31 cellular contexts compared by ENCODE assay signal in the genomic region with DNA sequence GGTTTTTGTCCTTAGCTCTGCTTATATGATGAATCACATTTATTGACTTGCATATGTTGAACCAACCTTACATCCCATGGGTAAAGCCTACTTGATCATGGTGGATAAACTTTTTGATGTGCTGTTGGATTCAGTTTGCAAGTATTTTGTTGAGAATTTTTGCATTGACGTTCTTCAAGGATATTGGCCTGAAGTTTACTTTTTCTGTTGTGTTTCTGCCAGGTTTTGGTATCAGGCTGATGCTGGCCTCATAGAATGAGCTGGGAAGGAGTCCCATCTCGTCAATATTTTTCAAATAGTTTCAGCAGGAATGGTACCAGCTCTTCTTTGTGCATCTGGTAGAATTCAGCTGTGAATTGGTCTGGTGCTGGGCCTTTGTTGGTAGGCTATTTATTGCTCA. TPM values are rescaled to one million over a fixed set of nuclear protein-coding genes. Genes with fewer than 3 reads are reported as not detected.
"Had no signal": no experiment of that assay in that cellular context is flagged by ENCODE, and none has a peak within 500 bp of the region (broad histone marks: within the 10 kb centered on the region; RNA-seq: fewer than 3 reads in every experiment).

No MANE protein-coding gene starts in this region.

- H3K36me3 ChIP-seq: ascending aorta, cardiac muscle cell had no signal

- FAIRE-seq: bronchial epithelial cell, TTC549 had no signal

- DNase-seq: activated B cell treated with CpG ODN at 0.5 μM for 24 hours; activated CD4-positive, alpha-beta memory T cell treated with anti-CD3 and anti-CD28 coated beads, Interleukin-2, amount 10 ng/mL, durations not matched to agents 7 days and 5 days; activated CD4-positive, alpha-beta T cell treated with anti-CD3 and anti-CD28 coated beads for 48 hours; activated CD4-positive, alpha-beta T cell treated with anti-CD3 and anti-CD28 coated beads, Interleukin-2, amount 10 ng/mL, durations not matched to agents 7 days and 5 days; activated CD4-positive, alpha-beta T cell treated with anti-CD3 and anti-CD28 coated beads, Interleukin-2, amount 50 U/mL, for 48 hours; activated CD4-positive, CD25-positive, alpha-beta regulatory T cell treated with anti-CD3 and anti-CD28 coated beads, Interleukin-2, amount 50 U/mL, for 72 hours; activated CD8-positive, alpha-beta memory T cell treated with anti-CD3 and anti-CD28 coated beads for 24 hours; activated CD8-positive, alpha-beta memory T cell treated with anti-CD3 and anti-CD28 coated beads, Interleukin-2, amount 10 ng/mL, durations not matched to agents 7 days and 5 days; activated CD8-positive, alpha-beta memory T cell treated with anti-CD3 and anti-CD28 coated beads, Interleukin-2, amount 50 U/mL, for 48 hours; activated CD8-positive, alpha-beta T cell treated with anti-CD3 and anti-CD28 coated beads, Interleukin-2, amount 10 ng/mL, durations not matched to agents 7 days and 5 days; activated effector memory CD4-positive, alpha-beta T cell treated with Interleukin-2 at 50 U/mL for 16 hours; activated gamma-delta T cell; activated naive CD4-positive, alpha-beta T cell treated with anti-CD3 and anti-CD28 coated beads, Interleukin-2, amount 10 ng/mL, durations not matched to agents 7 days and 5 days; activated naive CD4-positive, alpha-beta T cell treated with Interleukin-2 at 50 U/mL for 16 hours; activated naive CD8-positive, alpha-beta T cell treated with anti-CD3 and anti-CD28 coated beads, Interleukin-2, amount 10 ng/mL, durations not matched to agents 7 days and 5 days; activated naive CD8-positive, alpha-beta T cell treated with anti-CD3 and anti-CD28 coated beads, Interleukin-2, amount 50 U/mL, for 24 hours; activated T-cell treated with anti-CD3 and anti-CD28 coated beads, Interleukin-2, amount 50 U/mL, for 24 hours; activated T-cell treated with anti-CD3 and anti-CD28 coated beads, Interleukin-2, amount 50 U/mL, for 48 hours; amygdala; anterior cingulate cortex; caudate nucleus; cerebellar nuclear complex; T-helper 1 cell; T-helper 2 cell; T-helper 9 cell had no signal

- H3K27ac ChIP-seq: ascending aorta, cardiac muscle cell, VCaP had no signal

- H3K9me3 ChIP-seq: ascending aorta had no signal

- H3K27me3 ChIP-seq: ascending aorta, cardiac muscle cell had no signal

- H3K4me3 ChIP-seq: ascending aorta, cardiac muscle cell had no signal

- H3K4me1 ChIP-seq: ascending aorta had no signal

RNA-seq across cellular contexts. Expression of gene KCTD16, which starts 49.9 kb away (rescaled TPM):
- total RNA-seq: activated B cell treated with CpG ODN at 0.5 μM for 24 hours; activated CD4-positive, alpha-beta memory T cell treated with anti-CD3 and anti-CD28 coated beads, Interleukin-2, amount 10 ng/mL, durations not matched to agents 7 days and 5 days; activated T-helper 2 cell treated with anti-CD3 and anti-CD28 coated beads, Interferon-gamma antibody, Interleukin-2, Interleukin-4, amounts not matched to agents 10 μg/mL and 5 μg/mL and 100 μg/mL, durations not matched to agents 14 hours and 24 hours and 36 hours had no signal
